8 cellular contexts compared by ENCODE assay signal in genomic region chr17:40340880-40341807, GRCh38. TPM values are rescaled to one million over a fixed set of nuclear protein-coding genes. Genes with fewer than 3 reads are reported as not detected.
DNase-seq lines count a peak whose midpoint lies in the region; ATAC-seq and TF ChIP-seq lines count a peak whose summit lies in the region.

No MANE protein-coding gene starts in this region.

- peaks cover 98% of the 10 kb centered on the region for H3K79me2 ChIP-seq in MM.1S (ENCODE audit: low read length)

- H3K4me2 ChIP-seq in MM.1S (ENCODE audit: low read depth, low read length): no peak overlapping the region

- H3K4me3 Mint-ChIP-seq in activated CD8-positive, alpha-beta T cell treated with anti-CD3 and anti-CD28 coated beads for 36 hours: peak overlapping the region; percentile 68

- no peaks in the 10 kb centered on the region for H3K9me3 Mint-ChIP-seq in activated CD8-positive, alpha-beta T cell treated with anti-CD3 and anti-CD28 coated beads for 36 hours

- H3K27me3 ChIP-seq in ectodermal cell (ENCODE audit: control insufficient read depth, insufficient read depth, low read length, poor library complexity, severe bottlenecking): peaks cover 68% of the 10 kb centered on the region
- H3K27me3 ChIP-seq in MM.1S (replicated peaks; ENCODE audit: insufficient read depth, low read length): no peaks in the 10 kb centered on the region

- peak overlapping the region; percentile 46 for H3K4me3 ChIP-seq in GM12875 (ENCODE audit: low read depth, low read length)
- peak overlapping the region; percentile 54 for H3K4me3 ChIP-seq in ectodermal cell (ENCODE audit: insufficient read depth, low read depth, low read length)
- no peak overlapping the region for H3K4me3 ChIP-seq in MM.1S (ENCODE audit: low read length)

- no peaks in the 10 kb centered on the region for H3K27me3 Mint-ChIP-seq in activated CD8-positive, alpha-beta T cell treated with anti-CD3 and anti-CD28 coated beads for 36 hours

- CTCF ChIA-PET in activated CD8-positive, alpha-beta T cell treated with anti-CD3 and anti-CD28 coated beads for 36 hours (lab: Charles Lee): interaction anchor here (0.8 to 26.3 kb wide), 8 partner anchors 10 to 265 kb away, joined by 3 to 780 read pairs (median 4); partner anchors contain the start of genes CDC6 and RARA

- H3K36me3 Mint-ChIP-seq in activated CD8-positive, alpha-beta T cell treated with anti-CD3 and anti-CD28 coated beads for 36 hours (ENCODE audit: low read depth): peaks cover 33% of the 10 kb centered on the region

- WGBS in ectodermal cell, 2 experiments: 1% methylated on average over 53 to 55 of the region's 55 CpGs

- H3K27ac ChIP-seq in ectodermal cell (ENCODE audit: insufficient read depth, low read depth, low read length, poor library complexity, severe bottlenecking) (no peak overlapping the region), MM.1S (ENCODE audit: low read length) (no peak overlapping the region)

- peak; percentile 5; the same call in 1 of the 2 replicates for TF ChIP-seq CTCF in GM12875 (IDR thresholded peaks at IDR 0.05; ENCODE audit: borderline replicate concordance, insufficient read depth, low read depth, low read length)
- TF ChIP-seq CTCF in activated CD8-positive, alpha-beta T cell treated with anti-CD3 and anti-CD28 coated beads for 36 hours (IDR thresholded peaks at IDR 0.05): peak; percentile 39
- no peak for TF ChIP-seq CTCF in MM.1S (IDR thresholded peaks at IDR 0.05; ENCODE audit: low read length)

- POLR2A ChIA-PET in activated CD8-positive, alpha-beta T cell treated with anti-CD3 and anti-CD28 coated beads for 36 hours (lab: Charles Lee): interaction anchor here (0.8 to 2.7 kb wide), 9 partner anchors 10 to 41 kb away, joined by 3 to 10 read pairs (median 4); no protein-coding TSS in a partner anchor

- no peak overlapping the region for H3K9ac ChIP-seq in MM.1S (ENCODE audit: low read length)

- no peaks in the 10 kb centered on the region for H3F3A ChIP-seq in MM.1S (ENCODE audit: insufficient read depth, low read length)

- no peak overlapping the region for H2AFZ ChIP-seq in MM.1S (ENCODE audit: low read length)

- H3K36me3 ChIP-seq in ectodermal cell (ENCODE audit: control insufficient read depth, insufficient read depth, low read length) (no peaks in the 10 kb centered on the region), MM.1S (replicated peaks; ENCODE audit: insufficient read depth, low read length) (no peaks in the 10 kb centered on the region)

- H4K20me1 ChIP-seq in MM.1S (ENCODE audit: insufficient read depth, low read length): peaks cover 41% of the 10 kb centered on the region

- H3K4me1 ChIP-seq in ectodermal cell (ENCODE audit: control insufficient read depth, insufficient read depth, low read length) (peaks cover 36% of the 10 kb centered on the region), MM.1S (ENCODE audit: low read length) (no peaks in the 10 kb centered on the region)

- peaks cover 73% of the 10 kb centered on the region for H3K4me1 Mint-ChIP-seq in activated CD8-positive, alpha-beta T cell treated with anti-CD3 and anti-CD28 coated beads for 36 hours (ENCODE audit: low read depth)

- H3K27ac Mint-ChIP-seq in activated CD8-positive, alpha-beta T cell treated with anti-CD3 and anti-CD28 coated beads for 36 hours: peak overlapping the region; percentile 87

- ATAC-seq in HG02798 (IDR thresholded peaks at IDR 0.05; ENCODE audit: poor library complexity, unreplicated experiment): peak; percentile 78
- ATAC-seq in activated CD8-positive, alpha-beta T cell treated with anti-CD3 and anti-CD28 coated beads for 36 hours: peak; percentile 86

- DNase-seq in NCI-H226 (peak; percentile 85), medulla oblongata (ENCODE audit: extremely low spot score) (peak; percentile 67), MM.1S (no peak)
- peak; percentile 93 for DNase-seq in activated CD8-positive, alpha-beta T cell treated with anti-CD3 and anti-CD28 coated beads for 36 hours
- peak; percentile 68 for DNase-seq in stimulated activated CD8-positive, alpha-beta memory T cell treated with anti-CD3 and anti-CD28 coated beads, Interleukin-12 subunit alpha, Interleukin-12 subunit beta, amount 100 ng/mL, for 24 hours (ENCODE audit: extremely low read depth)

- H3K9me2 ChIP-seq in MM.1S (replicated peaks; ENCODE audit: insufficient read depth, low read length): no peaks in the 10 kb centered on the region

- H3K9me3 ChIP-seq in ectodermal cell (ENCODE audit: control insufficient read depth, low read length): no peaks in the 10 kb centered on the region
- H3K9me3 ChIP-seq in MM.1S (replicated peaks; ENCODE audit: insufficient read depth, low read length): no peaks in the 10 kb centered on the region

- intact Hi-C loops in activated CD8-positive, alpha-beta T cell treated with anti-CD3 and anti-CD28 coated beads for 36 hours (cut with micrococcal nuclease): no loop called here

RNA-seq across cellular contexts. Expression of gene GJD3, which starts 23.4 kb away (rescaled TPM):
- total RNA-seq in activated CD8-positive, alpha-beta T cell treated with anti-CD3 and anti-CD28 coated beads for 36 hours: not detected
- polyA plus RNA-seq in ectodermal cell (2013, experiment 1 of 4): not detected
- polyA plus RNA-seq in ectodermal cell (2013, experiment 2 of 4): 0.46 TPM
- polyA plus RNA-seq in ectodermal cell (2013, experiment 3 of 4): 0.32 TPM
- polyA plus RNA-seq in ectodermal cell (2013, experiment 4 of 4): not detected

RNA-seq across cellular contexts. Expression of gene RARA, which starts 32.2 kb away (rescaled TPM):
- 10 to 100 TPM; 34.7 to 36.2 TPM for total RNA-seq in activated CD8-positive, alpha-beta T cell treated with anti-CD3 and anti-CD28 coated beads for 36 hours
- polyA plus RNA-seq in ectodermal cell (2013, experiment 1 of 4): 14.2 TPM
- polyA plus RNA-seq in ectodermal cell (2013, experiment 2 of 4): 19.1 TPM
- 16.9 TPM for polyA plus RNA-seq in ectodermal cell (2013, experiment 3 of 4)
- polyA plus RNA-seq in ectodermal cell (2013, experiment 4 of 4): 19.9 TPM

RNA-seq across cellular contexts. Expression of gene CDC6, which starts 53.5 kb away (rescaled TPM):
- total RNA-seq in activated CD8-positive, alpha-beta T cell treated with anti-CD3 and anti-CD28 coated beads for 36 hours: 100 to 1,000 TPM; 110 to 118 TPM
- 66.7 TPM for polyA plus RNA-seq in ectodermal cell (2013, experiment 1 of 4)
- polyA plus RNA-seq in ectodermal cell (2013, experiment 2 of 4): 69.9 TPM
- polyA plus RNA-seq in ectodermal cell (2013, experiment 3 of 4): 49.9 TPM
- 49.4 TPM for polyA plus RNA-seq in ectodermal cell (2013, experiment 4 of 4)
